In the genomic region with DNA sequence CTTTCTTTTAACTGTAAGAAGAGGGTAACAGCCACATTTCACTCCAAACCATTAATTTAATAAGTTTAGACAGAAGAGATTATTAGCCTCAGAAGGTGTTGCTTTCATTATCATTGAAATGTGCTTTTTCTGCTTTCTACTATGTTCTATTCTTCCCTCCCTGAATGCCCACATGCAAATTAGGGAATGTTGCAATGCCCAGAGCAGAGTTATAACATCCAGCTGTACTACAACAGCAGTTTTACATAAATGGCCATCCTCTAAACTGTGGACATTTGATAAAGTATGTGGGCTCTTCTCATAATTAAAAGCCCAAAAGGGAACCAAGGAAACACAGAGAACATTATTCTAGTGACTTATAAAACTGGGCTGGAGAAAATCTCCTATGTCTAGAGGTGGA, we compare ENCODE assay signal across 23 cellular contexts.
"Had no signal": no experiment of that assay in that cellular context is flagged by ENCODE, and none has a peak within 500 bp of the region (broad histone marks: within the 10 kb centered on the region; RNA-seq: fewer than 3 reads in every experiment).

No MANE protein-coding gene starts in this region.

- H3K27ac Mint-ChIP-seq: activated CD4-positive, alpha-beta memory T cell treated with anti-CD3 and anti-CD28 coated beads for 36 hours; activated CD4-positive, alpha-beta T cell treated with anti-CD3 and anti-CD28 coated beads, Interleukin-2, amount 10 ng/mL, durations not matched to agents 7 days and 5 days; activated naive CD8-positive, alpha-beta T cell had no signal

- H3K36me3 Mint-ChIP-seq: activated CD4-positive, alpha-beta memory T cell treated with anti-CD3 and anti-CD28 coated beads for 36 hours; activated naive CD8-positive, alpha-beta T cell had no signal

- H3K4me1 Mint-ChIP-seq: activated CD4-positive, alpha-beta T cell treated with anti-CD3 and anti-CD28 coated beads, Interleukin-2, amount 10 ng/mL, durations not matched to agents 7 days and 5 days had no signal

- H3K4me3 ChIP-seq: cardiac muscle cell had no signal

- DNase-seq: activated CD4-positive, alpha-beta memory T cell treated with anti-CD3 and anti-CD28 coated beads for 36 hours; activated CD4-positive, alpha-beta T cell treated with anti-CD3 and anti-CD28 coated beads, Interleukin-2, amount 10 ng/mL, durations not matched to agents 7 days and 5 days; activated CD4-positive, CD25-positive, alpha-beta regulatory T cell; activated CD8-positive, alpha-beta memory T cell treated with anti-CD3 and anti-CD28 coated beads for 24 hours; activated effector memory CD4-positive, alpha-beta T cell treated with anti-CD3 and anti-CD28 coated beads, Interleukin-2, amount 50 U/mL, for 16 hours; activated naive CD4-positive, alpha-beta T cell treated with Interleukin-2 at 50 U/mL for 16 hours; activated T-cell treated with anti-CD3 and anti-CD28 coated beads, Interleukin-2, amount 50 U/mL, for 4 hours; brain microvascular endothelial cell; Karpas-422; NCI-H1105; NCI-H1436; NCI-H1694 treated with DMSO at 0.1 percent for 48 hours; NCI-H2029 treated with DMSO at 0.1 percent for 48 hours; NCI-H510A treated with DMSO at 0.1 percent for 48 hours; NCI-H69; OCI-M1; RPMI8226; SK-N-SH; T-helper 1 cell had no signal

- H3K27me3 ChIP-seq: brain microvascular endothelial cell had no signal

- H3K9me3 Mint-ChIP-seq: activated T-cell treated with anti-CD3 and anti-CD28 coated beads, Interleukin-2, amount 50 U/mL, for 4 hours had no signal

- H3K27ac ChIP-seq: brain microvascular endothelial cell, cardiac muscle cell, VCaP had no signal

- H3K4me3 Mint-ChIP-seq: activated CD4-positive, alpha-beta memory T cell treated with anti-CD3 and anti-CD28 coated beads for 36 hours; activated CD4-positive, alpha-beta T cell treated with anti-CD3 and anti-CD28 coated beads, Interleukin-2, amount 10 ng/mL, durations not matched to agents 7 days and 5 days; activated naive CD8-positive, alpha-beta T cell; activated T-cell treated with anti-CD3 and anti-CD28 coated beads, Interleukin-2, amount 50 U/mL, for 4 hours had no signal

- ATAC-seq: activated T-cell treated with anti-CD3 and anti-CD28 coated beads, Interleukin-2, amount 50 U/mL, for 4 hours; Panc1 had no signal

- H3K9ac ChIP-seq: SK-N-SH had no signal

- H3K4me2 ChIP-seq: SK-N-SH had no signal

- H3K9me2 ChIP-seq: SK-N-SH had no signal

- H3K36me3 ChIP-seq: brain microvascular endothelial cell, cardiac muscle cell had no signal
